ENCODE assay signal across 30 cellular contexts in genomic region chr2:108010912-108011591, GRCh38. TPM values are rescaled to one million over a fixed set of nuclear protein-coding genes. Genes with fewer than 3 reads are reported as not detected.
DNase-seq lines count a peak whose midpoint lies in the region; ATAC-seq, FAIRE-seq and TF ChIP-seq lines count a peak whose summit lies in the region.
"Had no signal": no experiment of that assay in that cellular context is flagged by ENCODE, and none has a peak within 500 bp of the region (broad histone marks: within the 10 kb centered on the region; RNA-seq: fewer than 3 reads in every experiment).

No MANE protein-coding gene starts in this region.

- TF ChIP-seq RAD21 in HepG2 (CRISPR knock-in tag; IDR thresholded peaks at IDR 0.05) = no peak

- TF ChIP-seq CTCF in HepG2 (CRISPR knock-in tag; IDR thresholded peaks at IDR 0.05) (no peak), right lobe of liver (IDR thresholded peaks at IDR 0.05) (no peak)

- H3K27ac ChIP-seq in HepG2 (ENCODE audit: extremely low read length, insufficient read depth, low read length) = no peak overlapping the region
- no peak overlapping the region for H3K27ac ChIP-seq in right lobe of liver
- H3K27ac ChIP-seq: 22Rv1, BLaER1 had no signal

- H3K27me3 ChIP-seq in HepG2 (ENCODE audit: control insufficient read depth in 1 of 2, insufficient read depth in 2 of 2, low read length in 2 of 2) (no peaks in the 10 kb centered on the region), right lobe of liver (no peaks in the 10 kb centered on the region), adipocyte (replicated peaks; ENCODE audit: control insufficient read depth, insufficient read depth, low read length) (no peaks in the 10 kb centered on the region)
- H3K27me3 ChIP-seq: BE2C, BLaER1 had no signal

- H3K9me3 ChIP-seq in HepG2 (ENCODE audit: low read length) (peaks cover 26% of the 10 kb centered on the region), right lobe of liver (peaks cover 0 to 14% (median 0%) of the 10 kb centered on the region in 4 donors), adipocyte (ENCODE audit: control insufficient read depth, low read length) (peaks cover 27% of the 10 kb centered on the region)
- H3K9me3 ChIP-seq: BE2C had no signal

- TF ChIP-seq POLR2A in HepG2 (IDR thresholded peaks at IDR 0.05; ENCODE audit: insufficient read depth in 1 of 2, low read depth in 2 of 2, low read length in 2 of 2) (no peak), right lobe of liver (IDR thresholded peaks at IDR 0.05) (no peak)

- POLR2A ChIA-PET in HepG2 (lab: Yijun Ruan, JAX) = no interaction called here

- ATAC-seq in HepG2 (no peak), right lobe of liver (no peak), HG03342 (IDR thresholded peaks at IDR 0.05; ENCODE audit: unreplicated experiment) (no peak), left ventricle myocardium superior (no peak)
- ATAC-seq: GM12878 had no signal

- no peaks in the 10 kb centered on the region for H3K79me2 ChIP-seq in HepG2 (ENCODE audit: insufficient read depth, low read length)

- no peak for TF ChIP-seq EP300 in HepG2 (IDR thresholded peaks at IDR 0.05; ENCODE audit: low read depth in 2 of 2, low read length in 2 of 2)
- TF ChIP-seq EP300 in HepG2 (CRISPR knock-in tag; IDR thresholded peaks at IDR 0.05; ENCODE audit: borderline replicate concordance) = no peak

- no peaks in the 10 kb centered on the region for H4K20me1 ChIP-seq in HepG2 (ENCODE audit: insufficient read depth, low read length)
- H4K20me1 ChIP-seq: BLaER1 had no signal

- no peak overlapping the region for H3K4me2 ChIP-seq in HepG2 (ENCODE audit: low read depth, low read length)
- H3K4me2 ChIP-seq: BLaER1 had no signal

- intact Hi-C loops in HepG2 (cut with micrococcal nuclease; ENCODE audit: unreplicated experiment) = no loop called here
- intact Hi-C loops in right lobe of liver (cut with DNase I) = no loop called here
- intact Hi-C loops in left ventricle myocardium superior (cut with micrococcal nuclease) = no loop called here

- in situ Hi-C loops in HepG2 (cut with HindIII; ENCODE audit: extremely low pct_ligation_motif_present, low pct_unique_long_range_greater_than_20kb) = no loop called here

- DNase-seq in HepG2 (ENCODE audit: low spot score) = no peak
- no peak for DNase-seq in right lobe of liver
- no peak for DNase-seq in adipocyte (ENCODE audit: low read depth)
- DNase-seq in left ventricle myocardium superior = no peak
- DNase-seq: ACHN; BE2C; C1 segment of cervical spinal cord; CD4-positive, alpha-beta memory T cell; CD4-positive, CD25-positive, alpha-beta regulatory T cell; CD8-positive, alpha-beta memory T cell; COR-L47; DMS 273 treated with DMSO at 0.1 percent for 48 hours; DMS153; DMS53; DMS79; DND-41; EL; GDM1 had no signal

- WGBS in HepG2 (ENCODE audit: low lambda C conversion rate) = 5% methylated on average over 2 of the region's 2 CpGs
- 53% methylated on average over 2 of the region's 2 CpGs for WGBS in right lobe of liver (ENCODE audit: insufficient coverage, low coverage, low lambda C conversion rate, missing lambda C conversion rate)

- H3K4me1 ChIP-seq in HepG2 (ENCODE audit: insufficient read depth, low read length) = no peaks in the 10 kb centered on the region
- no peaks in the 10 kb centered on the region for H3K4me1 ChIP-seq in right lobe of liver
- no peaks in the 10 kb centered on the region for H3K4me1 ChIP-seq in adipocyte (ENCODE audit: control insufficient read depth, insufficient read depth, low read length)
- H3K4me1 ChIP-seq: BE2C, BLaER1 had no signal

- FAIRE-seq in HepG2 (lab: Jason Lieb, UNC) = no peak
- FAIRE-seq: GM12878, GM12892, GM18507 had no signal

- H2AFZ ChIP-seq in HepG2 (ENCODE audit: low read length) = no peak overlapping the region

- H3K9ac ChIP-seq in HepG2 (ENCODE audit: insufficient read depth, low read depth, low read length) (no peak overlapping the region), adipocyte (ENCODE audit: low read length) (no peak overlapping the region)
- H3K9ac ChIP-seq: BLaER1 had no signal

- H3K36me3 ChIP-seq in HepG2 (replicated peaks in 1 of 2; ENCODE audit: control insufficient read depth in 1 of 2, insufficient read depth in 2 of 2, low read length in 2 of 2) (no peaks in the 10 kb centered on the region), right lobe of liver (no peaks in the 10 kb centered on the region), adipocyte (ENCODE audit: control insufficient read depth, insufficient read depth, low read length, severe bottlenecking) (no peaks in the 10 kb centered on the region)
- H3K36me3 ChIP-seq: BE2C, BLaER1 had no signal

- CTCF ChIA-PET in HepG2 (lab: Yijun Ruan, JAX; ENCODE audit: low intra/inter-chr PET ratio, low total read pairs) = no interaction called here

- H3K4me3 ChIP-seq in HepG2 (replicated peaks in 1 of 3; ENCODE audit: insufficient read depth in 1 of 3, low read depth in 2 of 3, low read length in 3 of 3) (no peak overlapping the region), right lobe of liver (no peak overlapping the region), adipocyte (ENCODE audit: low read length) (peak overlapping the region; percentile 43)
- H3K4me3 ChIP-seq: BLaER1, GM12878 had no signal

- no TSS peak for BruUV-seq in HepG2 (replicated peaks; lab: Mats Ljungman, UMichigan)

TF ChIP-seq in HepG2, 621 proteins besides CTCF, POLR2A, EP300 and RAD21 (continues in another document):
- TF ChIP-seq ZNF883 (CRISPR knock-in tag; IDR thresholded peaks at IDR 0.05; ENCODE audit: not compliant biosample characterization) (no peak), ZNF205 (CRISPR knock-in tag; IDR thresholded peaks at IDR 0.05) (no peak), ZFP1 (CRISPR knock-in tag; IDR thresholded peaks at IDR 0.05) (peak; percentile 98; the same call in 1 of the 2 replicates), MAFK (conservative IDR thresholded peaks at IDR 0.05 in 1 of 2, IDR thresholded peaks at IDR 0.05 in 1 of 2; ENCODE audit: low read length in 2 of 2) (peak; percentile 79 to 90), MEIS2 (CRISPR knock-in tag; IDR thresholded peaks at IDR 0.05) (no peak)
- TF ChIP-seq, protein P1, sequence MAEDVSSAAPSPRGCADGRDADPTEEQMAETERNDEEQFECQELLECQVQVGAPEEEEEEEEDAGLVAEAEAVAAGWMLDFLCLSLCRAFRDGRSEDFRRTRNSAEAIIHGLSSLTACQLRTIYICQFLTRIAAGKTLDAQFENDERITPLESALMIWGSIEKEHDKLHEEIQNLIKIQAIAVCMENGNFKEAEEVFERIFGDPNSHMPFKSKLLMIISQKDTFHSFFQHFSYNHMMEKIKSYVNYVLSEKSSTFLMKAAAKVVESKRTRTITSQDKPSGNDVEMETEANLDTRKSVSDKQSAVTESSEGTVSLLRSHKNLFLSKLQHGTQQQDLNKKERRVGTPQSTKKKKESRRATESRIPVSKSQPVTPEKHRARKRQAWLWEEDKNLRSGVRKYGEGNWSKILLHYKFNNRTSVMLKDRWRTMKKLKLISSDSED (CRISPR knock-in tag; IDR thresholded peaks at IDR 0.05) = no peak
- TF ChIP-seq, protein P2, sequence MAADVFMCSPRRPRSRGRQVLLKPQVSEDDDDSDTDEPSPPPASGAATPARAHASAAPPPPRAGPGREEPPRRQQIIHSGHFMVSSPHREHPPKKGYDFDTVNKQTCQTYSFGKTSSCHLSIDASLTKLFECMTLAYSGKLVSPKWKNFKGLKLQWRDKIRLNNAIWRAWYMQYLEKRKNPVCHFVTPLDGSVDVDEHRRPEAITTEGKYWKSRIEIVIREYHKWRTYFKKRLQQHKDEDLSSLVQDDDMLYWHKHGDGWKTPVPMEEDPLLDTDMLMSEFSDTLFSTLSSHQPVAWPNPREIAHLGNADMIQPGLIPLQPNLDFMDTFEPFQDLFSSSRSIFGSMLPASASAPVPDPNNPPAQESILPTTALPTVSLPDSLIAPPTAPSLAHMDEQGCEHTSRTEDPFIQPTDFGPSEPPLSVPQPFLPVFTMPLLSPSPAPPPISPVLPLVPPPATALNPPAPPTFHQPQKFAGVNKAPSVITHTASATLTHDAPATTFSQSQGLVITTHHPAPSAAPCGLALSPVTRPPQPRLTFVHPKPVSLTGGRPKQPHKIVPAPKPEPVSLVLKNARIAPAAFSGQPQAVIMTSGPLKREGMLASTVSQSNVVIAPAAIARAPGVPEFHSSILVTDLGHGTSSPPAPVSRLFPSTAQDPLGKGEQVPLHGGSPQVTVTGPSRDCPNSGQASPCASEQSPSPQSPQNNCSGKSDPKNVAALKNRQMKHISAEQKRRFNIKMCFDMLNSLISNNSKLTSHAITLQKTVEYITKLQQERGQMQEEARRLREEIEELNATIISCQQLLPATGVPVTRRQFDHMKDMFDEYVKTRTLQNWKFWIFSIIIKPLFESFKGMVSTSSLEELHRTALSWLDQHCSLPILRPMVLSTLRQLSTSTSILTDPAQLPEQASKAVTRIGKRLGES (CRISPR knock-in tag; IDR thresholded peaks at IDR 0.05; ENCODE audit: borderline replicate concordance) = no peak
- TF ChIP-seq, protein P3, sequence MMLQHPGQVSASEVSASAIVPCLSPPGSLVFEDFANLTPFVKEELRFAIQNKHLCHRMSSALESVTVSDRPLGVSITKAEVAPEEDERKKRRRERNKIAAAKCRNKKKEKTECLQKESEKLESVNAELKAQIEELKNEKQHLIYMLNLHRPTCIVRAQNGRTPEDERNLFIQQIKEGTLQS (CRISPR knock-in tag; IDR thresholded peaks at IDR 0.05) = no peak

RNA-seq across cellular contexts. Expression of gene SLC5A7, which starts 24.7 kb away (rescaled TPM):
- not detected in 2 replicates for total RNA-seq in HepG2 (2016; rRNA removed; fragmentation: Illumina TruSeq; extraction: Trizol)
- total RNA-seq in HepG2 (2016; cell fraction: cytosol; rRNA removed; fragmentation: Illumina TruSeq; extraction: Trizol; ENCODE audit: low read depth) = not detected in 2 replicates
- not detected in 2 replicates for total RNA-seq in HepG2 (2016; cell fraction: insoluble cytoplasmic fraction; rRNA removed; fragmentation: Illumina TruSeq; extraction: Trizol)
- total RNA-seq in HepG2 (2016; cell fraction: membrane; rRNA removed; fragmentation: Illumina TruSeq; extraction: Trizol) = not detected in 2 replicates
- not detected in 2 replicates for total RNA-seq in HepG2 (2016; cell fraction: nucleus; rRNA removed; fragmentation: Illumina TruSeq; extraction: Trizol)
- polyA plus RNA-seq in HepG2 (2011; rRNA removed) = not detected in 2 replicates
- polyA plus RNA-seq in HepG2 (2011; cell fraction: cytosol; rRNA removed) = not detected in 2 replicates
- not detected in 2 replicates for polyA plus RNA-seq in HepG2 (2011; cell fraction: nucleus; rRNA removed)
- not detected in 2 replicates for polyA plus RNA-seq in HepG2 (2012)
- not detected in 2 replicates for polyA plus RNA-seq in HepG2 (2016; cell fraction: cytosol; fragmentation: Illumina TruSeq; extraction: Trizol; ENCODE audit: low read depth)
- not detected in 2 replicates for polyA plus RNA-seq in HepG2 (2016; cell fraction: insoluble cytoplasmic fraction; fragmentation: Illumina TruSeq; extraction: Trizol; ENCODE audit: low read depth)
- polyA plus RNA-seq in HepG2 (2016; cell fraction: membrane; fragmentation: Illumina TruSeq; extraction: Trizol; ENCODE audit: low read depth) = not detected in 2 replicates
- not detected in 2 replicates for polyA plus RNA-seq in HepG2 (2016; cell fraction: nucleus; fragmentation: Illumina TruSeq; extraction: Trizol; ENCODE audit: insufficient read depth, low read depth)
- polyA minus RNA-seq in HepG2 (2011; rRNA and poly(A)+ RNA removed; ENCODE audit: low replicate concordance) = not detected in 2 replicates
- not detected in 2 replicates for polyA minus RNA-seq in HepG2 (2011; cell fraction: cytosol; rRNA and poly(A)+ RNA removed)
- polyA minus RNA-seq in HepG2 (2011; cell fraction: nucleus; rRNA and poly(A)+ RNA removed) = 0.13 TPM in 1 of 2 replicates, not detected in the other
- total RNA-seq in right lobe of liver = not detected
- total RNA-seq in left ventricle myocardium superior = 0.07 TPM
- total RNA-seq: A172; A673; CD4-positive, alpha-beta memory T cell; CD4-positive, CD25-positive, alpha-beta regulatory T cell; CD8-positive, alpha-beta memory T cell; Daoy; G401; GM12878 had no signal
- polyA plus RNA-seq: AG04450; CD14-positive monocyte; CD4-positive, alpha-beta memory T cell; CD4-positive, CD25-positive, alpha-beta regulatory T cell; CD8-positive, alpha-beta memory T cell; GM12878 had no signal
